Comparison of ENCODE assay signal across 8 cellular contexts in the genomic region with DNA sequence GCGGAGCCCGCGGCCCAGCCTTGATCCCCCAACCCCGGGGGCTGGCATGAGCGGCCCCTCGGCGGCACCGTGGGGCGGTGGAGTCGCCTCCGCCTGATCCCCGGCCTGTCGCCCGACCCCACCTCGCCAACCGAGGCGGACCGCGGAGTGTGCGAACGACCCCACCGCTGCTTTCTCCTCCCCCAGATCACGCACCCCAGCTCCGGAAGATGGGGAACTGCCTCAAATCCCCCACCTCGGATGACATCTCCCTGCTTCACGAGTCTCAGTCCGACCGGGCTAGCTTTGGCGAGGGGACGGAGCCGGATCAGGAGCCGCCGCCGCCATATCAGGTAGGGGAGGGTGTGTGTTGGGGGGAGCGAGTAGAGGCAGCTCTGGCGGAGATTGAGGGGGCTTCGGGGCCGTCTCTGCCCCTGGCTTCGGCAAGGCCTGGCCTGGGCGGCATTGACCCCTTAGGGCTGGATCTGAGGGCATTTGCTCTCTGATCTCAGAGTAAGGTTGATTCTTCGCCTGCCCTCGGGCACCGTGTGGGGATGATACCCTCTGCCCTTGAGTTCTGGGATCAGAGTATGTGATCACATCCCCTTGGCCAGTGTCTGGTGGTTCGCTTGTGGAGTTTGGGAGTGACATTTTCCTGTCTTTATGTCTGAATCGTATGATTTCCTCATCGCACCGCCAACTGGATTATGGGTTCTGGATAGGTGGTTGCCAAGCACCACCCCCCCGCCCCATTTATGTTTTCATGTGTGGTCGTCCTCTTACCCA. TPM values are rescaled to one million over a fixed set of nuclear protein-coding genes. Genes with fewer than 3 reads are reported as not detected.
DNase-seq lines count a peak whose midpoint lies in the region; ATAC-seq, FAIRE-seq and TF ChIP-seq lines count a peak whose summit lies in the region.

No MANE protein-coding gene starts in this region.

- peaks cover 19% of the 10 kb centered on the region for H3K4me1 ChIP-seq in astrocyte (ENCODE audit: insufficient read depth, low read length)

- no peaks in the 10 kb centered on the region for H3K36me3 ChIP-seq in astrocyte (ENCODE audit: insufficient read depth, low read length)

- ATAC-seq in GM19452 (IDR thresholded peaks at IDR 0.05; ENCODE audit: unreplicated experiment) = peak; percentile 8
- ATAC-seq in SK-N-SH treated with all-trans-retinoic acid at 6 μM for 48 hours = peak; percentile 53
- ATAC-seq in sciatic nerve = peak; percentile 59
- ATAC-seq in GM18517 (IDR thresholded peaks at IDR 0.05; ENCODE audit: unreplicated experiment) = no peak

- TF ChIP-seq CTCF in astrocyte (IDR thresholded peaks at IDR 0.05; ENCODE audit: insufficient read depth, low read depth, low read length) = no peak

- peak overlapping the region; percentile 99 for H3K4me2 ChIP-seq in astrocyte (ENCODE audit: low read length)

- H3K79me2 ChIP-seq in astrocyte (ENCODE audit: insufficient read depth, low read length) = peaks cover 60% of the 10 kb centered on the region

- no peaks in the 10 kb centered on the region for H3K9me3 ChIP-seq in astrocyte (ENCODE audit: insufficient read depth, low read depth, low read length)

- H3K4me3 ChIP-seq in astrocyte (ENCODE audit: insufficient read depth, low read depth, low read length) = peak overlapping the region; percentile 100

- H3K9me3 Mint-ChIP-seq in astrocyte (ENCODE audit: unreplicated experiment) = no peaks in the 10 kb centered on the region

- no peak overlapping the region for H3K27ac Mint-ChIP-seq in astrocyte (ENCODE audit: unreplicated experiment)

- H4K20me1 ChIP-seq in astrocyte (ENCODE audit: insufficient read depth, low read length) = peaks cover 43% of the 10 kb centered on the region

- peaks cover 31% of the 10 kb centered on the region for H3K4me1 Mint-ChIP-seq in astrocyte (ENCODE audit: low read depth, unreplicated experiment)

- peak; percentile 43 for DNase-seq in Ammon's horn (ENCODE audit: low spot score)
- peak; percentile 44 for DNase-seq in HK-2 (ENCODE audit: unreplicated experiment)
- DNase-seq in astrocyte (ENCODE audit: low read depth) = peak; percentile 39
- DNase-seq in hypothalamus (lab: John Stamatoyannopoulos, UW) = peak in 41 of 51 donors; percentile 3 to 84 (median 51)
- peak; percentile 74 for DNase-seq in sciatic nerve (ENCODE audit: low spot score)

- H3K27me3 ChIP-seq in astrocyte (ENCODE audit: insufficient read depth, low read length) = no peaks in the 10 kb centered on the region

- no peaks in the 10 kb centered on the region for H3K36me3 Mint-ChIP-seq in astrocyte (ENCODE audit: low read depth, unreplicated experiment)

- no peak overlapping the region for H3K4me3 Mint-ChIP-seq in astrocyte (ENCODE audit: unreplicated experiment)

- H3K27ac ChIP-seq in astrocyte (ENCODE audit: low read depth, low read length) = peak overlapping the region; percentile 98

- H3K27me3 Mint-ChIP-seq in astrocyte (ENCODE audit: low read depth, unreplicated experiment) = no peaks in the 10 kb centered on the region

- peak overlapping the region; percentile 100 for H3K9ac ChIP-seq in astrocyte (ENCODE audit: low read length)

- peak overlapping the region; percentile 80 for H2AFZ ChIP-seq in astrocyte (ENCODE audit: low read depth, low read length)

- intact Hi-C loops in sciatic nerve (cut with DNase I) = no loop called here

- FAIRE-seq in astrocyte (lab: Jason Lieb, UNC) = no peak

TF ChIP-seq in SK-N-SH treated with all-trans-retinoic acid at 6 μM for 48 hours, 23 proteins besides CTCF, POLR2A, EP300 and RAD21:
- TF ChIP-seq, protein P1, sequence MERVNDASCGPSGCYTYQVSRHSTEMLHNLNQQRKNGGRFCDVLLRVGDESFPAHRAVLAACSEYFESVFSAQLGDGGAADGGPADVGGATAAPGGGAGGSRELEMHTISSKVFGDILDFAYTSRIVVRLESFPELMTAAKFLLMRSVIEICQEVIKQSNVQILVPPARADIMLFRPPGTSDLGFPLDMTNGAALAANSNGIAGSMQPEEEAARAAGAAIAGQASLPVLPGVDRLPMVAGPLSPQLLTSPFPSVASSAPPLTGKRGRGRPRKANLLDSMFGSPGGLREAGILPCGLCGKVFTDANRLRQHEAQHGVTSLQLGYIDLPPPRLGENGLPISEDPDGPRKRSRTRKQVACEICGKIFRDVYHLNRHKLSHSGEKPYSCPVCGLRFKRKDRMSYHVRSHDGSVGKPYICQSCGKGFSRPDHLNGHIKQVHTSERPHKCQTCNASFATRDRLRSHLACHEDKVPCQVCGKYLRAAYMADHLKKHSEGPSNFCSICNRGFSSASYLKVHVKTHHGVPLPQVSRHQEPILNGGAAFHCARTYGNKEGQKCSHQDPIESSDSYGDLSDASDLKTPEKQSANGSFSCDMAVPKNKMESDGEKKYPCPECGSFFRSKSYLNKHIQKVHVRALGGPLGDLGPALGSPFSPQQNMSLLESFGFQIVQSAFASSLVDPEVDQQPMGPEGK (CRISPR knock-in tag; IDR thresholded peaks at IDR 0.05; ENCODE audit: borderline replicate concordance) = no peak
- TF ChIP-seq ZFP30 (CRISPR knock-in tag; IDR thresholded peaks at IDR 0.05) = no peak
- no peak for TF ChIP-seq ARNTL (CRISPR knock-in tag; IDR thresholded peaks at IDR 0.05; ENCODE audit: borderline replicate concordance, low read depth)

RNA-seq across cellular contexts. Expression of a gene that starts 0.7 kb away (rescaled TPM):
- total RNA-seq in astrocyte (119 and 126 TPM in 2 replicates), sciatic nerve (98.6 TPM)
